8 cellular contexts compared by ENCODE assay signal in the genomic region with DNA sequence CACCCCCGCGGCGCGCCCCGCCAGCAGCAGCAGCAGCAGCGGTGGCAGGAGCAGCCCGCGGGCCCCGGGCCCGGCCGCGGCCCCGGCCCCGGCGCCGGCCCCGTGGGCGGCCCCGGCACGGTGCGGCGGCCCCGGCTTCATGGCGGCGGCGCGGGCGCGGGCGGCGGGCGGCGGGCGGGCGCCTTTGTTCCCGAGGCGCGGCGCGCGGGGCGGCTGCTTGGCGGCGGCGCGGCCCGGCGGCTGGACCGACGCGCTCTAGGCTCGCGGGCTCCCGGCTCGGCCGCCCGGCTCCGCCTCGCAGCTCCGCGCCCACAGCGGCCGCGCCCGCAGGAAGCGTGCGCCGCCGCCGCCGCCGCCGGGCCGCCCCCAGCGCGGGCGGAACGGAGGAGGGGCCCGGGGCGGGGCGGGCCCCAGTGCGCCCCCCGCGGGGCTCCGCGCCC. TPM values are rescaled to one million over a fixed set of nuclear protein-coding genes. Genes with fewer than 3 reads are reported as not detected.
DNase-seq lines count a peak whose midpoint lies in the region; ATAC-seq and TF ChIP-seq lines count a peak whose summit lies in the region.

A gene with protein sequence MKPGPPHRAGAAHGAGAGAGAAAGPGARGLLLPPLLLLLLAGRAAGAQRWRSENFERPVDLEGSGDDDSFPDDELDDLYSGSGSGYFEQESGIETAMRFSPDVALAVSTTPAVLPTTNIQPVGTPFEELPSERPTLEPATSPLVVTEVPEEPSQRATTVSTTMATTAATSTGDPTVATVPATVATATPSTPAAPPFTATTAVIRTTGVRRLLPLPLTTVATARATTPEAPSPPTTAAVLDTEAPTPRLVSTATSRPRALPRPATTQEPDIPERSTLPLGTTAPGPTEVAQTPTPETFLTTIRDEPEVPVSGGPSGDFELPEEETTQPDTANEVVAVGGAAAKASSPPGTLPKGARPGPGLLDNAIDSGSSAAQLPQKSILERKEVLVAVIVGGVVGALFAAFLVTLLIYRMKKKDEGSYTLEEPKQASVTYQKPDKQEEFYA (minus strand): TSS at position 313 of the 440 bp plus-strand sequence. CDS start 172 bp downstream, at position 141.

- CTCF ChIA-PET in HEK293 (lab: Yijun Ruan, JAX) = interaction anchor here (0.6 to 0.7 kb wide), 2 partner anchors 106 to 128 kb away, joined by 3 to 4 read pairs; no protein-coding TSS in a partner anchor

- peak; percentile 47 to 54 for ATAC-seq in right cardiac atrium
- ATAC-seq in sciatic nerve = no peak
- no peak for ATAC-seq in GM21825 (IDR thresholded peaks at IDR 0.05; ENCODE audit: unreplicated experiment)
- ATAC-seq in HG03571 (IDR thresholded peaks at IDR 0.05; ENCODE audit: unreplicated experiment) = no peak

- H3K27me3 ChIP-seq in adipocyte (replicated peaks; ENCODE audit: control insufficient read depth, insufficient read depth, low read length) = no peaks in the 10 kb centered on the region
- H3K27me3 ChIP-seq in right cardiac atrium (ENCODE audit: control insufficient read depth, insufficient read depth) = no peaks in the 10 kb centered on the region

- intact Hi-C loops in right cardiac atrium (cut with DNase I) = no loop called here
- intact Hi-C loops in sciatic nerve (cut with DNase I) = no loop called here

- H3K9me3 ChIP-seq in HEK293 (ENCODE audit: control insufficient read depth, insufficient read depth, low read depth, low read length) = no peaks in the 10 kb centered on the region
- no peaks in the 10 kb centered on the region for H3K9me3 ChIP-seq in adipocyte (ENCODE audit: control insufficient read depth, low read length)
- H3K9me3 ChIP-seq in right cardiac atrium (ENCODE audit: control insufficient read depth, low read length) = no peaks in the 10 kb centered on the region

- H3K27ac ChIP-seq in HEK293 (ENCODE audit: extremely low read depth, low read depth, low read length) (no peak within 1 kb of the TSS), right cardiac atrium (ENCODE audit: low read length) (peak within 1 kb of the TSS; percentile 30)

- H3K9ac ChIP-seq in adipocyte (ENCODE audit: low read length) = peak within 1 kb of the TSS; percentile 87

- H3K4me1 ChIP-seq in HEK293 (ENCODE audit: control insufficient read depth, insufficient read depth, low read length) = peaks cover 8% of the 10 kb centered on the region; the same call in 1 of the 2 replicates
- H3K4me1 ChIP-seq in adipocyte (ENCODE audit: control insufficient read depth, insufficient read depth, low read length) = peaks cover 21% of the 10 kb centered on the region
- H3K4me1 ChIP-seq in right cardiac atrium (ENCODE audit: control insufficient read depth, insufficient read depth, low read length) = peaks cover 10% of the 10 kb centered on the region

- H3K36me3 ChIP-seq in HEK293 (ENCODE audit: control insufficient read depth in 2 of 2, insufficient read depth in 1 of 2, low read length in 2 of 2) = no peaks in the 10 kb centered on the region
- no peaks in the 10 kb centered on the region for H3K36me3 ChIP-seq in adipocyte (ENCODE audit: control insufficient read depth, insufficient read depth, low read length, severe bottlenecking)

- under 1% methylated on average over 77 of the region's 86 CpGs for WGBS in right cardiac atrium

- H3K4me3 ChIP-seq in AG09309 (ENCODE audit: control insufficient read depth, low read depth, low read length) = peak within 1 kb of the TSS; percentile 76
- H3K4me3 ChIP-seq in HEK293 (ENCODE audit: low read depth, low read length) = peak within 1 kb of the TSS; percentile 21
- H3K4me3 ChIP-seq in adipocyte (ENCODE audit: low read length) = peak within 1 kb of the TSS; percentile 85
- H3K4me3 ChIP-seq in right cardiac atrium (ENCODE audit: low read length) = peak within 1 kb of the TSS; percentile 92

- POLR2A ChIA-PET in HEK293 (lab: Yijun Ruan, JAX) = interaction anchor here (2.2 kb wide), 1 partner anchor 107 kb away, joined by 6 read pairs; no protein-coding TSS in a partner anchor

- TF ChIP-seq CTCF in AG09309 (IDR thresholded peaks at IDR 0.05; ENCODE audit: control insufficient read depth, insufficient read depth, low read depth, low read length, missing control alignments) (no peak), HEK293 (tag by site-specific recombination; IDR thresholded peaks at IDR 0.05) (no peak)

- DNase-seq in AG09309 (ENCODE audit: low read depth) (no peak), adipocyte (ENCODE audit: low read depth) (peak; percentile 78), right cardiac atrium (peak in 2 of 3 donors; percentile 59 to 78), sciatic nerve (ENCODE audit: low spot score) (no peak), NCI-H446 treated with DMSO at 0.1 percent for 48 hours (lab: John Stamatoyannopoulos, UW) (no peak)

TF ChIP-seq in HEK293, 187 proteins besides CTCF, POLR2A, EP300 and RAD21:
- TF ChIP-seq ZBTB21 (tag by site-specific recombination; IDR thresholded peaks at IDR 0.05) (no peak), ZNF747 (tag by site-specific recombination; IDR thresholded peaks at IDR 0.05) (no peak), ZNF366 (tag by site-specific recombination; conservative IDR thresholded peaks at IDR 0.05) (no peak), KLF16 (tag by site-specific recombination; IDR thresholded peaks at IDR 0.05) (no peak), GLIS1 (tag by site-specific recombination; IDR thresholded peaks at IDR 0.05) (no peak), ZNF558 (tag by site-specific recombination; IDR thresholded peaks at IDR 0.05) (no peak), ZNF548 (tag by site-specific recombination; IDR thresholded peaks at IDR 0.05) (no peak), KLF1 (tag by site-specific recombination; IDR thresholded peaks at IDR 0.05) (no peak), ZEB2 (tag by site-specific recombination; IDR thresholded peaks at IDR 0.05) (no peak), ZNF157 (tag by site-specific recombination; IDR thresholded peaks at IDR 0.05) (no peak), ZNF549 (tag by site-specific recombination; IDR thresholded peaks at IDR 0.05) (no peak), BCL11B (tag by site-specific recombination; IDR thresholded peaks at IDR 0.05; ENCODE audit: low read depth) (no peak), ZNF610 (tag by site-specific recombination; IDR thresholded peaks at IDR 0.05; ENCODE audit: borderline replicate concordance) (no peak)
- TF ChIP-seq, protein P1, sequence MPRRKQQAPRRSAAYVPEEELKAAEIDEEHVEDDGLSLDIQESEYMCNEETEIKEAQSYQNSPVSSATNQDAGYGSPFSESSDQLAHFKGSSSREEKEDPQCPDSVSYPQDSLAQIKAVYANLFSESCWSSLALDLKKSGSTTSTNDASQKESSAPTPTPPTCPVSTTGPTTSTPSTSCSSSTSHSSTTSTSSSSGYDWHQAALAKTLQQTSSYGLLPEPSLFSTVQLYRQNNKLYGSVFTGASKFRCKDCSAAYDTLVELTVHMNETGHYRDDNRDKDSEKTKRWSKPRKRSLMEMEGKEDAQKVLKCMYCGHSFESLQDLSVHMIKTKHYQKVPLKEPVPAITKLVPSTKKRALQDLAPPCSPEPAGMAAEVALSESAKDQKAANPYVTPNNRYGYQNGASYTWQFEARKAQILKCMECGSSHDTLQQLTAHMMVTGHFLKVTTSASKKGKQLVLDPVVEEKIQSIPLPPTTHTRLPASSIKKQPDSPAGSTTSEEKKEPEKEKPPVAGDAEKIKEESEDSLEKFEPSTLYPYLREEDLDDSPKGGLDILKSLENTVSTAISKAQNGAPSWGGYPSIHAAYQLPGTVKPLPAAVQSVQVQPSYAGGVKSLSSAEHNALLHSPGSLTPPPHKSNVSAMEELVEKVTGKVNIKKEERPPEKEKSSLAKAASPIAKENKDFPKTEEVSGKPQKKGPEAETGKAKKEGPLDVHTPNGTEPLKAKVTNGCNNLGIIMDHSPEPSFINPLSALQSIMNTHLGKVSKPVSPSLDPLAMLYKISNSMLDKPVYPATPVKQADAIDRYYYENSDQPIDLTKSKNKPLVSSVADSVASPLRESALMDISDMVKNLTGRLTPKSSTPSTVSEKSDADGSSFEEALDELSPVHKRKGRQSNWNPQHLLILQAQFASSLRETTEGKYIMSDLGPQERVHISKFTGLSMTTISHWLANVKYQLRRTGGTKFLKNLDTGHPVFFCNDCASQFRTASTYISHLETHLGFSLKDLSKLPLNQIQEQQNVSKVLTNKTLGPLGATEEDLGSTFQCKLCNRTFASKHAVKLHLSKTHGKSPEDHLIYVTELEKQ (tag by site-specific recombination; IDR thresholded peaks at IDR 0.05; ENCODE audit: borderline replicate concordance) = no peak
- TF ChIP-seq, protein P2, sequence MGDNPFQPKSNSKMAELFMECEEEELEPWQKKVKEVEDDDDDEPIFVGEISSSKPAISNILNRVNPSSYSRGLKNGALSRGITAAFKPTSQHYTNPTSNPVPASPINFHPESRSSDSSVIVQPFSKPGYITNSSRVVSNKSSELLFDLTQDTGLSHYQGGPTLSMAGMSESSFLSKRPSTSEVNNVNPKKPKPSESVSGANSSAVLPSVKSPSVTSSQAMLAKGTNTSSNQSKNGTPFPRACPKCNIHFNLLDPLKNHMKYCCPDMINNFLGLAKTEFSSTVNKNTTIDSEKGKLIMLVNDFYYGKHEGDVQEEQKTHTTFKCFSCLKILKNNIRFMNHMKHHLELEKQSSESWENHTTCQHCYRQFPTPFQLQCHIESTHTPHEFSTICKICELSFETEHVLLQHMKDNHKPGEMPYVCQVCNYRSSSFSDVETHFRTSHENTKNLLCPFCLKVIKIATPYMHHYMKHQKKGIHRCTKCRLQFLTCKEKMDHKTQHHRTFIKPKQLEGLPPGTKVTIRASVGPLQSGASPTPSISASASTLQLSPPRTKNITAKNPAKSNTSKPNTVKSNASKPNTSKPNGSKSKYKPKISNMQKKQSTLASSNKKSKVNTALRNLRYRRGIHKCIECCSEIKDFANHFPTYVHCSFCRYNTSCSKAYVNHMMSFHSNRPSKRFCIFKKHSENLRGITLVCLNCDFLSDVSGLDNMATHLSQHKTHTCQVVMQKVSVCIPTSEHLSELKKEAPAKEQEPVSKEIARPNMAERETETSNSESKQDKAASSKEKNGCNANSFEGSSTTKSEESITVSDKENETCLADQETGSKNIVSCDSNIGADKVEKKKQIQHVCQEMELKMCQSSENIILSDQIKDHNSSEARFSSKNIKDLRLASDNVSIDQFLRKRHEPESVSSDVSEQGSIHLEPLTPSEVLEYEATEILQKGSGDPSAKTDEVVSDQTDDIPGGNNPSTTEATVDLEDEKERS (tag by site-specific recombination; IDR thresholded peaks at IDR 0.05) = no peak

RNA-seq across cellular contexts. Expression of the gene that starts here (rescaled TPM):
- total RNA-seq in right cardiac atrium = 10 to 100 TPM; 33.2 to 39.5 (median 38.5) TPM
- polyA plus RNA-seq in right cardiac atrium = 40.9 TPM
- 84.9 TPM for total RNA-seq in sciatic nerve

Comparison
In these comparisons a context has a peak if more than half of its experiments do, and no peak if none do; other contexts are left out.
1. DNase-seq: peak in adipocyte (single experiment) and right cardiac atrium (2 of 3); none in AG09309 (single experiment), sciatic nerve (single experiment) and NCI-H446 treated with DMSO at 0.1 percent for 48 hours (single experiment).
2. H3K4me3 ChIP-seq: peak in every context shown above with its lines; median percentile 92 in right cardiac atrium; 85 in adipocyte; 76 in AG09309; 21 in HEK293.
3. ATAC-seq: peak in right cardiac atrium (2 of 2); none in sciatic nerve (single experiment), GM21825 (single experiment) and HG03571 (single experiment).